14 cellular contexts compared by ENCODE assay signal in genomic region chr16:49952386-49952785, GRCh38.
DNase-seq lines count a peak whose midpoint lies in the region; ATAC-seq lines count a peak whose summit lies in the region.
"Had no signal": no experiment of that assay in that cellular context is flagged by ENCODE, and none has a peak within 500 bp of the region (broad histone marks: within the 10 kb centered on the region; RNA-seq: fewer than 3 reads in every experiment).

No MANE protein-coding gene starts in this region.

- DNase-seq in COLO829 (ENCODE audit: low spot score) = peak; percentile 5
- DNase-seq in M059J (ENCODE audit: low read depth) = peak; percentile 79
- DNase-seq in amniotic epithelial cell (ENCODE audit: low read depth) = peak; percentile 40
- peak; percentile 14 for DNase-seq in kidney glomerular epithelial cell (lab: John Stamatoyannopoulos, UW)
- DNase-seq in DMS53 (lab: John Stamatoyannopoulos, UW) = no peak
- DNase-seq in left colon = no peak
- DNase-seq in GM19238 (ENCODE audit: insufficient read length, low spot score) = no peak
- DNase-seq: activated CD8-positive, alpha-beta T cell treated with anti-CD3 and anti-CD28 coated beads, Interleukin-2, amount 10 ng/mL, durations not matched to agents 7 days and 5 days; anterior cingulate cortex; MM.1S; NCI-H2171 treated with DMSO at 0.1 percent for 48 hours; NK-92 treated with Interleukin-12 subunit alpha and Interleukin-12 subunit beta, amount 100 ng/mL, for 24 hours; stimulated activated naive CD8-positive, alpha-beta T cell treated with anti-CD3 and anti-CD28 coated beads, Interleukin-15, amount 100 ng/mL, for 72 hours had no signal

- intact Hi-C loops in left colon (cut with DNase I, micrococcal nuclease) = no loop called here

- ATAC-seq in HG02623 (IDR thresholded peaks at IDR 0.05; ENCODE audit: unreplicated experiment) = no peak
- no peak for ATAC-seq in left colon
- ATAC-seq: activated CD8-positive, alpha-beta T cell treated with anti-CD3 and anti-CD28 coated beads, Interleukin-2, amount 10 ng/mL, durations not matched to agents 7 days and 5 days; stimulated activated naive CD8-positive, alpha-beta T cell treated with anti-CD3 and anti-CD28 coated beads, Interleukin-15, amount 100 ng/mL, for 72 hours had no signal

Comparison
In these comparisons a context has a peak if more than half of its experiments do, and no peak if none do; other contexts are left out.
1. DNase-seq: peak in COLO829 (single experiment), M059J (single experiment), amniotic epithelial cell (single experiment) and kidney glomerular epithelial cell (single experiment); none in DMS53 (single experiment), left colon (0 of 2) and GM19238 (single experiment).